In the genomic region with DNA sequence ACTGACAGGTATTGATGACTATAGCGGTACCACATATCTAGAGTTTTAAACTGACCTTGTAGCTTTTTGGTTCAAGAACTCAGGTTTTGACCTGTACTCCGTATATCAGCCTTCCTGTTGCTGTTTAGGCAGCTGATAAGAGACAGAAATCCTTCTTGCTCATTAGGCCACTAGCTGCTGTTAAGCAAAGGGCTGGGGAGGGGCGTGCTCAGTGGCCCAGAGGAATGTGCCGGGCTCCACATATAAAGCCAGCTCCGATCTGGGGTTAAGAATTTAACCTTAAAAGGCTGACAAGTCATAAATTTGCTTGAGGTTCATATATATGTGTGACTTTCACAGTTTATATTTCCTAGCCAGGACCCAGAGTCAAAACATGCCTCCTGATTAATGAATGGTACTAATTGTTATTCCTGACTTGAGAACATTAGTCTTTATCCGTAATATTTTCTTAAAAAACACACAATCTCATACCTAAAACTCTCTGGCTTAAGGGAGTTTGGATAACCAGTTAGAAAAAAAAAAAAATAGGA, we compare ENCODE assay signal across 1 cellular context.
TF ChIP-seq lines count a peak whose summit lies in the region.

No MANE protein-coding gene starts in this region.

TF ChIP-seq in GM23338, 12 proteins besides CTCF, POLR2A, EP300 and RAD21 (continued from another document):
- TF ChIP-seq, protein P1, sequence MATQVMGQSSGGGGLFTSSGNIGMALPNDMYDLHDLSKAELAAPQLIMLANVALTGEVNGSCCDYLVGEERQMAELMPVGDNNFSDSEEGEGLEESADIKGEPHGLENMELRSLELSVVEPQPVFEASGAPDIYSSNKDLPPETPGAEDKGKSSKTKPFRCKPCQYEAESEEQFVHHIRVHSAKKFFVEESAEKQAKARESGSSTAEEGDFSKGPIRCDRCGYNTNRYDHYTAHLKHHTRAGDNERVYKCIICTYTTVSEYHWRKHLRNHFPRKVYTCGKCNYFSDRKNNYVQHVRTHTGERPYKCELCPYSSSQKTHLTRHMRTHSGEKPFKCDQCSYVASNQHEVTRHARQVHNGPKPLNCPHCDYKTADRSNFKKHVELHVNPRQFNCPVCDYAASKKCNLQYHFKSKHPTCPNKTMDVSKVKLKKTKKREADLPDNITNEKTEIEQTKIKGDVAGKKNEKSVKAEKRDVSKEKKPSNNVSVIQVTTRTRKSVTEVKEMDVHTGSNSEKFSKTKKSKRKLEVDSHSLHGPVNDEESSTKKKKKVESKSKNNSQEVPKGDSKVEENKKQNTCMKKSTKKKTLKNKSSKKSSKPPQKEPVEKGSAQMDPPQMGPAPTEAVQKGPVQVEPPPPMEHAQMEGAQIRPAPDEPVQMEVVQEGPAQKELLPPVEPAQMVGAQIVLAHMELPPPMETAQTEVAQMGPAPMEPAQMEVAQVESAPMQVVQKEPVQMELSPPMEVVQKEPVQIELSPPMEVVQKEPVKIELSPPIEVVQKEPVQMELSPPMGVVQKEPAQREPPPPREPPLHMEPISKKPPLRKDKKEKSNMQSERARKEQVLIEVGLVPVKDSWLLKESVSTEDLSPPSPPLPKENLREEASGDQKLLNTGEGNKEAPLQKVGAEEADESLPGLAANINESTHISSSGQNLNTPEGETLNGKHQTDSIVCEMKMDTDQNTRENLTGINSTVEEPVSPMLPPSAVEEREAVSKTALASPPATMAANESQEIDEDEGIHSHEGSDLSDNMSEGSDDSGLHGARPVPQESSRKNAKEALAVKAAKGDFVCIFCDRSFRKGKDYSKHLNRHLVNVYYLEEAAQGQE (IDR thresholded peaks at IDR 0.05; ENCODE audit: unreplicated experiment), result no peak
- TF ChIP-seq, protein P2, sequence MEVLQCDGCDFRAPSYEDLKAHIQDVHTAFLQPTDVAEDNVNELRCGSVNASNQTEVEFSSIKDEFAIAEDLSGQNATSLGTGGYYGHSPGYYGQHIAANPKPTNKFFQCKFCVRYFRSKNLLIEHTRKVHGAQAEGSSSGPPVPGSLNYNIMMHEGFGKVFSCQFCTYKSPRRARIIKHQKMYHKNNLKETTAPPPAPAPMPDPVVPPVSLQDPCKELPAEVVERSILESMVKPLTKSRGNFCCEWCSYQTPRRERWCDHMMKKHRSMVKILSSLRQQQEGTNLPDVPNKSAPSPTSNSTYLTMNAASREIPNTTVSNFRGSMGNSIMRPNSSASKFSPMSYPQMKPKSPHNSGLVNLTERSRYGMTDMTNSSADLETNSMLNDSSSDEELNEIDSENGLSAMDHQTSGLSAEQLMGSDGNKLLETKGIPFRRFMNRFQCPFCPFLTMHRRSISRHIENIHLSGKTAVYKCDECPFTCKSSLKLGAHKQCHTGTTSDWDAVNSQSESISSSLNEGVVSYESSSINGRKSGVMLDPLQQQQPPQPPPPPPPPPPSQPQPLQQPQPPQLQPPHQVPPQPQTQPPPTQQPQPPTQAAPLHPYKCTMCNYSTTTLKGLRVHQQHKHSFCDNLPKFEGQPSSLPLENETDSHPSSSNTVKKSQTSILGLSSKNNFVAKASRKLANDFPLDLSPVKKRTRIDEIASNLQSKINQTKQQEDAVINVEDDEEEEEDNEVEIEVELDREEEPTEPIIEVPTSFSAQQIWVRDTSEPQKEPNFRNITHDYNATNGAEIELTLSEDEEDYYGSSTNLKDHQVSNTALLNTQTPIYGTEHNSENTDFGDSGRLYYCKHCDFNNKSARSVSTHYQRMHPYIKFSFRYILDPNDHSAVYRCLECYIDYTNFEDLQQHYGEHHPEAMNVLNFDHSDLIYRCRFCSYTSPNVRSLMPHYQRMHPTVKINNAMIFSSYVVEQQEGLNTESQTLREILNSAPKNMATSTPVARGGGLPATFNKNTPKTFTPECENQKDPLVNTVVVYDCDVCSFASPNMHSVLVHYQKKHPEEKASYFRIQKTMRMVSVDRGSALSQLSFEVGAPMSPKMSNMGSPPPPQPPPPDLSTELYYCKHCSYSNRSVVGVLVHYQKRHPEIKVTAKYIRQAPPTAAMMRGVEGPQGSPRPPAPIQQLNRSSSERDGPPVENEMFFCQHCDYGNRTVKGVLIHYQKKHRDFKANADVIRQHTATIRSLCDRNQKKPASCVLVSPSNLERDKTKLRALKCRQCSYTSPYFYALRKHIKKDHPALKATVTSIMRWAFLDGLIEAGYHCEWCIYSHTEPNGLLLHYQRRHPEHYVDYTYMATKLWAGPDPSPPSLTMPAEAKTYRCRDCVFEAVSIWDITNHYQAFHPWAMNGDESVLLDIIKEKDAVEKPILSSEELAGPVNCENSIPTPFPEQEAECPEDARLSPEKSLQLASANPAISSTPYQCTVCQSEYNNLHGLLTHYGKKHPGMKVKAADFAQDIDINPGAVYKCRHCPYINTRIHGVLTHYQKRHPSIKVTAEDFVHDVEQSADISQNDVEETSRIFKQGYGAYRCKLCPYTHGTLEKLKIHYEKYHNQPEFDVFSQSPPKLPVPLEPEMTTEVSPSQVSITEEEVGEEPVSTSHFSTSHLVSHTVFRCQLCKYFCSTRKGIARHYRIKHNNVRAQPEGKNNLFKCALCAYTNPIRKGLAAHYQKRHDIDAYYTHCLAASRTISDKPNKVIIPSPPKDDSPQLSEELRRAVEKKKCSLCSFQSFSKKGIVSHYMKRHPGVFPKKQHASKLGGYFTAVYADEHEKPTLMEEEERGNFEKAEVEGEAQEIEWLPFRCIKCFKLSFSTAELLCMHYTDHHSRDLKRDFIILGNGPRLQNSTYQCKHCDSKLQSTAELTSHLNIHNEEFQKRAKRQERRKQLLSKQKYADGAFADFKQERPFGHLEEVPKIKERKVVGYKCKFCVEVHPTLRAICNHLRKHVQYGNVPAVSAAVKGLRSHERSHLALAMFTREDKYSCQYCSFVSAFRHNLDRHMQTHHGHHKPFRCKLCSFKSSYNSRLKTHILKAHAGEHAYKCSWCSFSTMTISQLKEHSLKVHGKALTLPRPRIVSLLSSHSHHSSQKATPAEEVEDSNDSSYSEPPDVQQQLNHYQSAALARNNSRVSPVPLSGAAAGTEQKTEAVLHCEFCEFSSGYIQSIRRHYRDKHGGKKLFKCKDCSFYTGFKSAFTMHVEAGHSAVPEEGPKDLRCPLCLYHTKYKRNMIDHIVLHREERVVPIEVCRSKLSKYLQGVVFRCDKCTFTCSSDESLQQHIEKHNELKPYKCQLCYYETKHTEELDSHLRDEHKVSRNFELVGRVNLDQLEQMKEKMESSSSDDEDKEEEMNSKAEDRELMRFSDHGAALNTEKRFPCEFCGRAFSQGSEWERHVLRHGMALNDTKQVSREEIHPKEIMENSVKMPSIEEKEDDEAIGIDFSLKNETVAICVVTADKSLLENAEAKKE (CRISPR knock-in tag; IDR thresholded peaks at IDR 0.05), result no peak
- no peak for TF ChIP-seq EZH2 (IDR thresholded peaks at IDR 0.05; ENCODE audit: low read depth, unreplicated experiment)
- no peak for TF ChIP-seq NANOG (IDR thresholded peaks at IDR 0.05; ENCODE audit: borderline replicate concordance)
- TF ChIP-seq CREB1 (CRISPR knock-in tag; IDR thresholded peaks at IDR 0.05; ENCODE audit: low read depth), result no peak
- TF ChIP-seq POLR2AphosphoS5 (IDR thresholded peaks at IDR 0.05; ENCODE audit: low read depth), result no peak
- TF ChIP-seq STAT1 (IDR thresholded peaks at IDR 0.05; ENCODE audit: unreplicated experiment), result no peak
- no peak for TF ChIP-seq JUNB (IDR thresholded peaks at IDR 0.05; ENCODE audit: unreplicated experiment)
